Comparison of ENCODE assay signal across 1 cellular context in genomic region chr16:30950516-30951073, GRCh38.
TF ChIP-seq lines count a peak whose summit lies in the region.

No MANE protein-coding gene starts in this region.

TF ChIP-seq in IMR-90, 13 proteins besides CTCF, POLR2A, EP300 and RAD21:
- TF ChIP-seq, protein P1, sequence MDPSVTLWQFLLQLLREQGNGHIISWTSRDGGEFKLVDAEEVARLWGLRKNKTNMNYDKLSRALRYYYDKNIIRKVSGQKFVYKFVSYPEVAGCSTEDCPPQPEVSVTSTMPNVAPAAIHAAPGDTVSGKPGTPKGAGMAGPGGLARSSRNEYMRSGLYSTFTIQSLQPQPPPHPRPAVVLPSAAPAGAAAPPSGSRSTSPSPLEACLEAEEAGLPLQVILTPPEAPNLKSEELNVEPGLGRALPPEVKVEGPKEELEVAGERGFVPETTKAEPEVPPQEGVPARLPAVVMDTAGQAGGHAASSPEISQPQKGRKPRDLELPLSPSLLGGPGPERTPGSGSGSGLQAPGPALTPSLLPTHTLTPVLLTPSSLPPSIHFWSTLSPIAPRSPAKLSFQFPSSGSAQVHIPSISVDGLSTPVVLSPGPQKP (IDR thresholded peaks at IDR 0.05; ENCODE audit: borderline replicate concordance, low read depth, low read length): no peak
- TF ChIP-seq CEBPB (IDR thresholded peaks at IDR 0.05; ENCODE audit: low read depth, low read length): no peak
- no peak for TF ChIP-seq FOS (IDR thresholded peaks at IDR 0.05; ENCODE audit: low read depth, low read length)
- TF ChIP-seq MAZ (IDR thresholded peaks at IDR 0.05; ENCODE audit: borderline replicate concordance, low read depth, low read length): no peak
- TF ChIP-seq, protein P2, sequence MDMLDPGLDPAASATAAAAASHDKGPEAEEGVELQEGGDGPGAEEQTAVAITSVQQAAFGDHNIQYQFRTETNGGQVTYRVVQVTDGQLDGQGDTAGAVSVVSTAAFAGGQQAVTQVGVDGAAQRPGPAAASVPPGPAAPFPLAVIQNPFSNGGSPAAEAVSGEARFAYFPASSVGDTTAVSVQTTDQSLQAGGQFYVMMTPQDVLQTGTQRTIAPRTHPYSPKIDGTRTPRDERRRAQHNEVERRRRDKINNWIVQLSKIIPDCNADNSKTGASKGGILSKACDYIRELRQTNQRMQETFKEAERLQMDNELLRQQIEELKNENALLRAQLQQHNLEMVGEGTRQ (IDR thresholded peaks at IDR 0.05; ENCODE audit: low read depth, low read length): no peak
- TF ChIP-seq CHD1 (IDR thresholded peaks at IDR 0.05; ENCODE audit: low read depth, low read length): no peak
- TF ChIP-seq MXI1 (IDR thresholded peaks at IDR 0.05; ENCODE audit: borderline replicate concordance, low read depth, low read length): no peak
- no peak for TF ChIP-seq RCOR1 (IDR thresholded peaks at IDR 0.05; ENCODE audit: insufficient replicate concordance, low read length)
- TF ChIP-seq MAFK (IDR thresholded peaks at IDR 0.05; ENCODE audit: low read depth, low read length): no peak
- no peak for TF ChIP-seq RFX5 (IDR thresholded peaks at IDR 0.05; ENCODE audit: low read depth, low read length)
